In the genomic region with DNA sequence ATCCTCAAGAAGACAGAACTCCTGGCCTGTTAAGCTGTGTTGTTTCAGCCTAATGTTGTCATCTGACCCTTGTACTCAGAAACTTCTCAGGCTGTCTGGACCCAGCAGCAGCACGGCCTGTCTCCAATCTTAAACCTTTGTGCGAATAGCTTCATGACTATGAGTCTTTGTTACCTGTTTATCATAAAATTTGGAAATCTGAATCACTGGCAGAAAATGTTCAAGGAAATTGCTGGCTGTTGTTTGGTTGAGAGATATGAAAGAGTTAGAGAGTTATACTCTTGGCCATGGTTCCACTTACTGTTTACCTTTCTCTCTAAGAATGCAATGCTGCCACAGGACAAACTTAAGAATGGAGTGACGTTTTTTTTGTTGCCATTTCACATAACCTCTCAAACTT, we compare ENCODE assay signal across 1 cellular context.
TF ChIP-seq lines count a peak whose summit lies in the region.

No MANE protein-coding gene starts in this region.

TF ChIP-seq in HepG2, 621 proteins besides CTCF, POLR2A, EP300 and RAD21:
- TF ChIP-seq TP53 (CRISPR knock-in tag; conservative IDR thresholded peaks at IDR 0.05): no peak
- TF ChIP-seq CBFB (CRISPR knock-in tag; IDR thresholded peaks at IDR 0.05): no peak
- TF ChIP-seq, protein P1, sequence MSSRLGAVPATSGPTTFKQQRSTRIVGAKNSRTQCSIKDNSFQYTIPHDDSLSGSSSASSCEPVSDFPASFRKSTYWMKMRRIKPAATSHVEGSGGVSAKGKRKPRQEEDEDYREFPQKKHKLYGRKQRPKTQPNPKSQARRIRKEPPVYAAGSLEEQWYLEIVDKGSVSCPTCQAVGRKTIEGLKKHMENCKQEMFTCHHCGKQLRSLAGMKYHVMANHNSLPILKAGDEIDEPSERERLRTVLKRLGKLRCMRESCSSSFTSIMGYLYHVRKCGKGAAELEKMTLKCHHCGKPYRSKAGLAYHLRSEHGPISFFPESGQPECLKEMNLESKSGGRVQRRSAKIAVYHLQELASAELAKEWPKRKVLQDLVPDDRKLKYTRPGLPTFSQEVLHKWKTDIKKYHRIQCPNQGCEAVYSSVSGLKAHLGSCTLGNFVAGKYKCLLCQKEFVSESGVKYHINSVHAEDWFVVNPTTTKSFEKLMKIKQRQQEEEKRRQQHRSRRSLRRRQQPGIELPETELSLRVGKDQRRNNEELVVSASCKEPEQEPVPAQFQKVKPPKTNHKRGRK (CRISPR knock-in tag; IDR thresholded peaks at IDR 0.05): no peak
- TF ChIP-seq HIVEP1 (CRISPR knock-in tag; IDR thresholded peaks at IDR 0.05): no peak
- no peak for TF ChIP-seq XRCC5 (optimal IDR thresholded peaks at IDR 0.05; ENCODE audit: low read length)
- no peak for TF ChIP-seq ZNF883 (CRISPR knock-in tag; IDR thresholded peaks at IDR 0.05; ENCODE audit: not compliant biosample characterization)
- TF ChIP-seq ZNF772 (CRISPR knock-in tag; IDR thresholded peaks at IDR 0.05): no peak
